ENCODE assay signal across 1 cellular context in the genomic region with DNA sequence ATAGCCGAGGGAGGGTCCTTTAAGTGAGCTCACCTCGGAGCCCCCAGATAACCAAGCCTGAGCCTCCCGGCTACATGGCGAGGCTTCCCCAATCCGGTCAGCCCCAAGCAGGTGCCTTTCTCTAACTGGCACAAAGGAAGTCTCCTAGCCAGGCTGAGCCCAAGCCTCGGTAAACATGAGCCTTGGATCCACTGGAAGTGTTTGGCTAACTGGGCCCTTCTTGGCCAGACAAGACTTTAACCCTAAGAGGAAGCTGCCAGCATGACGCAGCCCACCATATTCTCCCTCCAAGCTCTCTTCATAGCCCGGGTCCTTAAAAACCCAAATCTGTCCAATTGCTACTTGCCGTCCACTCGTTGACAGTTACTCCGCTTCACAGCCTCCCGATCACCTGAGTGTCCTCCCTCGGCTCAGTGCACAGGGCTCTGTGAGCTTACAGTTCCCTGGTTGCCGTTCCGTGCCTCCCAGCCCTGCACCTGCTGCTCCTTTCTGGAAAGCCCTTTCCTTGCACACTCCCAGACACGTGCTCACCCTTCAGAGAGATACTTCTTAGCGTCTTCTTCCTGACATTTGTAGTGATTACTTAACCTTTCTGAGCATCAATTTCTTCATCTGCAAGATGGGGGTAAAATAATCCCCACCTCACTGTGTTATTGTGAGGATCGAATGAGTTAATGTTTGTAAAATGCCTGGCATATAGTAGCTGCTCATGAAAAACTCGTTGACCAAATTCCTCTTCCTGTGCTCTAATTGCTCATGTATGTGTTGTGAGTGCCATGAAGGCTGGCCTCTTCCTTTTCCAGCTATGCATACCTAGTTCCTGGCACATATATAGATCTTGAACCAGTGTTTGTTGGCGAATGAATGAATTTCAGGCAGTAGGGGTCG.
TF ChIP-seq lines count a peak whose summit lies in the region.

No MANE protein-coding gene starts in this region.

TF ChIP-seq in neural cell, 6 proteins besides CTCF, POLR2A, EP300 and RAD21 (continued from another document):
- TF ChIP-seq MXI1 (conservative IDR thresholded peaks at IDR 0.05; ENCODE audit: poor library complexity, severe bottlenecking) (no peak), EZH2 (IDR thresholded peaks at IDR 0.05; ENCODE audit: borderline replicate concordance, insufficient read depth, low read length, poor library complexity, severe bottlenecking) (no peak), TAF1 (IDR thresholded peaks at IDR 0.05; ENCODE audit: low read depth) (no peak), POLR2AphosphoS5 (IDR thresholded peaks at IDR 0.05) (no peak)
TF ChIP-seq in neural cell: peak in this region for 0.
